ENCODE assay signal across 8 cellular contexts in genomic region chr2:176814740-176815367, GRCh38.
DNase-seq lines count a peak whose midpoint lies in the region; ATAC-seq, FAIRE-seq and TF ChIP-seq lines count a peak whose summit lies in the region.

No MANE protein-coding gene starts in this region.

- intact Hi-C loops in esophagus squamous epithelium (cut with DNase I) = loop anchor here (10.0 kb wide), 1 partner anchor 690 kb away; the partner anchor contains the start of genes HOXD8 and HOXD9

- H3K27ac ChIP-seq in RWPE1 = no peak overlapping the region
- H3K27ac ChIP-seq in esophagus squamous epithelium = no peak overlapping the region
- H3K27ac ChIP-seq in small intestine (ENCODE audit: low read depth in 1 of 2, low read length in 1 of 2) = no peak overlapping the region

- H3K36me3 ChIP-seq in esophagus squamous epithelium (no peaks in the 10 kb centered on the region), small intestine (ENCODE audit: control insufficient read depth in 2 of 2, insufficient read depth in 2 of 2, low read length in 2 of 2) (no peaks in the 10 kb centered on the region)

- no peak for ATAC-seq in HG02938 (IDR thresholded peaks at IDR 0.05; ENCODE audit: unreplicated experiment)

- peak; percentile 63 for TF ChIP-seq CTCF in RWPE1 (conservative IDR thresholded peaks at IDR 0.05; ENCODE audit: low read depth)
- peak in 5 of 6 experiments; percentile 39 to 58 (median 51) for TF ChIP-seq CTCF in esophagus squamous epithelium (IDR thresholded peaks at IDR 0.05)

- TF ChIP-seq POLR2A in esophagus squamous epithelium (IDR thresholded peaks at IDR 0.05) = no peak

- H3K4me1 ChIP-seq in esophagus squamous epithelium (peaks cover 0 to 7% (median 0%) of the 10 kb centered on the region in 3 donors), small intestine (ENCODE audit: control insufficient read depth in 2 of 2, insufficient read depth in 1 of 2, low read depth in 1 of 2, low read length in 1 of 2) (no peaks in the 10 kb centered on the region)

- in situ Hi-C loops in ACHN (cut with HindIII; ENCODE audit: low pct_ligation_motif_present, low pct_unique_long_range_greater_than_20kb, low sequenced_read_pairs) = no loop called here

- H3K9me3 ChIP-seq in esophagus squamous epithelium = no peaks in the 10 kb centered on the region
- no peaks in the 10 kb centered on the region for H3K9me3 ChIP-seq in small intestine (ENCODE audit: control insufficient read depth, low read depth)

- POLR2A ChIA-PET in RWPE1 (lab: Yijun Ruan, JAX; ENCODE audit: low non-redundant PET) = no interaction called here

- CTCF ChIA-PET in RWPE1 (lab: Yijun Ruan, JAX) = interaction anchor here (0.6 to 1.2 kb wide), 14 partner anchors 10 to 710 kb away, joined by 3 to 8 read pairs (median 4); no protein-coding TSS in a partner anchor

- no peak overlapping the region for H3K4me3 ChIP-seq in esophagus squamous epithelium
- no peak overlapping the region for H3K4me3 ChIP-seq in small intestine (ENCODE audit: low read depth in 1 of 2, low read length in 2 of 2)

- DNase-seq in ACHN (peak; percentile 59), GM03348 (ENCODE audit: low spot score) (peak; percentile 59), HuH-7.5 (ENCODE audit: low spot score) (peak; percentile 18), RWPE1 (ENCODE audit: low spot score) (peak; percentile 20), esophagus squamous epithelium (lab: John Stamatoyannopoulos, UW) (no peak), small intestine (peak; percentile 14)
- DNase-seq in activated CD8-positive, alpha-beta memory T cell treated with anti-CD3 and anti-CD28 coated beads, Interleukin-2, amount 50 U/mL, for 48 hours = no peak

- H3K27me3 ChIP-seq in esophagus squamous epithelium = peaks cover 0 to 4% (median 0%) of the 10 kb centered on the region in 4 donors
- no peaks in the 10 kb centered on the region for H3K27me3 ChIP-seq in small intestine (ENCODE audit: control insufficient read depth in 2 of 2, insufficient read depth in 2 of 2, low read length in 2 of 2)

- peak; percentile 23 for FAIRE-seq in small intestine (lab: Jason Lieb, UNC)

- WGBS in esophagus squamous epithelium, 2 donors = 2 to 4% methylated on average over 2 of the region's 2 CpGs
- WGBS in small intestine, 3 donors = 2 to 5% (median 3%) methylated on average over 2 of the region's 2 CpGs

Comparison
In these comparisons a context has a peak if more than half of its experiments do, and no peak if none do; other contexts are left out.
1. DNase-seq: peak in ACHN (single experiment), GM03348 (single experiment), HuH-7.5 (single experiment), RWPE1 (single experiment) and small intestine (single experiment); none in esophagus squamous epithelium (single experiment) and activated CD8-positive, alpha-beta memory T cell treated with anti-CD3 and anti-CD28 coated beads, Interleukin-2, amount 50 U/mL, for 48 hours (single experiment).